ENCODE assay signal across 26 cellular contexts in the genomic region with DNA sequence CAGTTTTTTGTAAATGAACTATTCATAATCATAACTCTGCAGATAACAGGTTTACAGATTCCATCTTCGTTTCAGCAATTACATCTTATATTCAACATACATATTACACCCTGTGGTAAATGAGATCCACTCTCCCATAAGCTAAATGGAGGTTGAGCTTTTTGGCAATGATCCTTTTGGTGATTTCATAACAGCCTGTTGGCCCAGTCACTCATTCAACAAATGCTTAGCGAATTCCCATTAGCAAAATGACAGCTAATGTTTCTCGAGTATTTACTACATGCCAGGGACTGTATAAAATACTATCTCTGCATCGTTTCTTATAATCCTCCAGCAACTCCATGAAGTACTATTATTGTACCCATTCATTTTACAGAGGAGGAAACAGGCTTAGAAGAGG. TPM values are rescaled to one million over a fixed set of nuclear protein-coding genes. Genes with fewer than 3 reads are reported as not detected.
"Had no signal": no experiment of that assay in that cellular context is flagged by ENCODE, and none has a peak within 500 bp of the region (broad histone marks: within the 10 kb centered on the region; RNA-seq: fewer than 3 reads in every experiment).

No MANE protein-coding gene starts in this region.

- H3K27ac ChIP-seq: RWPE1 had no signal

- H3K4me2 ChIP-seq: SK-N-SH had no signal

- DNase-seq: KBM-7, MV-4-11, NCI-H1048, NCI-H1105, NCI-H1417, NCI-H1436 treated with DMSO at 0.1 percent for 48 hours, NCI-H1694, NCI-H187 treated with DMSO at 0.1 percent for 48 hours, NCI-H2029 treated with DMSO at 0.1 percent for 48 hours, NCI-H2107, NCI-H2227 treated with DMSO at 0.1 percent for 48 hours, NCI-H510A, NCI-H524 treated with DMSO at 0.1 percent for 48 hours, NCI-H69, NCI-H774, PC-3, SHP77, SK-N-SH, SW 1271 had no signal

- ATAC-seq: Panc1, PC-3 had no signal

- H3K9me3 ChIP-seq: SK-N-SH had no signal

RNA-seq across cellular contexts. Expression of a gene that starts 25.4 kb away (rescaled TPM):
- total RNA-seq: HT1080, LHCN-M2, MCF 10A, OCI-LY7, PC-3, SK-MEL-5 had no signal
